8 cellular contexts compared by ENCODE assay signal in the genomic region with DNA sequence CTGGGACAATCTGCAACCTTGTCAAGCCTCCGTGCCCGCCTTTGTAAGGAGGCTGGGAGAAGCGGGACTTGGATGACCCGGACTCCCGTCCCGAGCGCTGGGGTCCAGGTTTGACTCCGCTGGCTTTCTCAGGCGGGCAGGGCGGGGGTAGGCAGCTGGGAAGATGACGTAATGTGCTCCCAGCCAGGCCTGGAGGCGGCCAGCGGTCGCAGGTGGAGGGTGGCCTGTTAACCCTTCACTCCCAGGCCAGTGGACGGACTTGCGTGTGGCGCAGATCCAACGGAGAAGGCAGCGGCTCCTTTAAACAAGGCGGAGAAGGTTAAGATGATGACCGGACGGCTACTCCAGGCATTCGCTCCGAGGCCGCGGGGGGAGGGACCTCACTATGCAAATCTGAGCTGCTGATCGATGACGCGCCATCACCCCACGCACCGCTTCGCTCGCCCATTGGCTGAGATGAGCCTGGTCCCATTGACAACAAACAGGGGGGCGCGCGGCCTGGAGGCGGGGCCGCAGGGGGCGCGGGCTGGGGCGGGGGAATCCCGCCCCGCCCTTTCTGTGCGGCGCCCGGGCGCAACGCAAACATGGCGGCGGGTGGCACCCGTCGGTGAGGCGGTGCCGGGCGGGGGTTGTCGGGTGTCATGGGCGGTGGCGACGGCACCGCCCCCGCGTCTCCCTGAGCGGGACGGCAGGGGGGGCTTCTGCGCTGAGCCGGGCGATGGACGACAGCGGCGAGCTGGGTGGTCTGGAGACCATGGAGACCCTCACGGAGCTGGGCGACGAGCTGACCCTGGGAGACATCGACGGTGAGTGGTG.
A peak's percentile ranks its signal among the peaks of the same experiment; 100 is the strongest.
DNase-seq lines count a peak whose midpoint lies in the region; ATAC-seq and FAIRE-seq lines count a peak whose summit lies in the region.

Gene SREBF2, plus strand, starts transcription at position 553 of the 816 bp plus-strand sequence. Its CDS starts 166 bp downstream, at position 719.

- peak; percentile 86 for ATAC-seq in GM19035 (IDR thresholded peaks at IDR 0.05; ENCODE audit: unreplicated experiment)
- ATAC-seq in HG03354 (IDR thresholded peaks at IDR 0.05; ENCODE audit: poor library complexity, severe bottlenecking, unreplicated experiment) = peak; percentile 87
- ATAC-seq in activated CD4-positive, CD25-positive, alpha-beta regulatory T cell treated with anti-CD3 and anti-CD28 coated beads, Interleukin-2, amount 50 U/mL, for 24 hours = peak; percentile 94 to 95

- DNase-seq in AG20443 (ENCODE audit: low spot score) (peak; percentile 99), NCI-H446 treated with DMSO at 0.1 percent for 48 hours (lab: John Stamatoyannopoulos, UW) (peak; percentile 98), cerebellar cortex (ENCODE audit: low spot score) (peak; percentile 100)
- DNase-seq in stimulated activated CD4-positive, alpha-beta T cell treated with anti-CD3 and anti-CD28 coated beads, Interleukin-12 subunit alpha, Interleukin-12 subunit beta, amount 100 ng/mL, for 4 hours = peak; percentile 98

- peak; percentile 90 for FAIRE-seq in islet of Langerhans (lab: Jason Lieb, UNC)

Comparison
In these comparisons a context has a peak if more than half of its experiments do, and no peak if none do; other contexts are left out.
1. Peak in every context shown above with its lines: DNase-seq and ATAC-seq.